In the genomic region with DNA sequence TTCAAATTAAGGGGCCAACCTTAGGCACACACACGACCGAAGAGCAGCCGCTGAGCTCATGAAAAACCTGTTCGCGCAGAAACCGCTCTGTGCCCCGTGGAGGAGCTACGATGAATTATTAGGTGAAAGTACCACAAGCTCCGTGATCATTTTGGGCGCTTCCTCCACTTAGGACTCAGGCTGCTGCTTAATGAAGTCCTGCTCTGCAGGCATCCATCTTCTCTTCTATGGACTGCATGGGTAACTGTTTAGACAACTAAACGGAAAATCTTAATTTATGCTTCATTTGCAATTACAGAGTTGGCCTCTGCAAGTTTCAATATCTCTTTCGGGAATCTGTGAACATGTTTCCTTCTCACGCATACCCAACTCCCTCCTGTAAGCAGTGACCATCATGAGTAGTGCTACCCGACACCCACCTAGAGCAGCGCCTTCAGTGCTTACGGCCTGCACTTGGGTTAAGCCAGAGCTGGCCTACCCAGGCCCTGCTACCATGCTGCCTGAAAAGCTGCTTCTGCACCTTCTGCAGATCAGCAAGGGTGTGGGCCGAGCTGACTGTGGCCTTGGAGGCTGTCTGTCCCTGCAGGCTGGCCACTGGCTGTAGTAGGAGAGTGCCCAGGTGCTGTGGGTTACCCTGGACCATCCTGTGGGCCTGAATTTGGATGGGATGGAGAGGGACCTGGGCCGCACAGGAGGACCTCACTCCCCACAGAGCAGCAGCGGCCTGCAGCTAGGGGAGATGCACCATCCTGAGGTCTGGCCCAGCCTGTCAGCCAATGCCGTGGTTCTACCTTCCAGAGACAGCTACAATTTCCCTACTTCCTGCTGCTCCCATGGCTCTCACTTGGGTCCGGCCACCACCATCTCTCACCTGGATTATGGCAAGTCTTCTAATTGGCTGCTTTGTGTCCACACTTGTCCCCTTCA, we compare ENCODE assay signal across 2 cellular contexts.
TF ChIP-seq lines count a peak whose summit lies in the region.

No MANE protein-coding gene starts in this region.

TF ChIP-seq in HEK293, 187 proteins besides CTCF, POLR2A, EP300 and RAD21 (continues in another document):
- TF ChIP-seq HIC1 (tag by site-specific recombination; IDR thresholded peaks at IDR 0.05) (no peak), TCF7L2 (IDR thresholded peaks at IDR 0.05; ENCODE audit: borderline replicate concordance, low read depth, low read length) (no peak), MYNN (tag by site-specific recombination; IDR thresholded peaks at IDR 0.05; ENCODE audit: borderline replicate concordance) (no peak), KLF7 (tag by site-specific recombination; IDR thresholded peaks at IDR 0.05; ENCODE audit: borderline replicate concordance) (no peak), ZNF341 (tag by site-specific recombination; IDR thresholded peaks at IDR 0.05; ENCODE audit: low read depth) (no peak; the same call in 1 of the 2 replicates), ZNF394 (tag by site-specific recombination; IDR thresholded peaks at IDR 0.05; ENCODE audit: borderline replicate concordance) (no peak), ZNF558 (tag by site-specific recombination; IDR thresholded peaks at IDR 0.05) (no peak), SP2 (tag by site-specific recombination; IDR thresholded peaks at IDR 0.05) (no peak), ZNF169 (tag by site-specific recombination; IDR thresholded peaks at IDR 0.05) (no peak), ZNF416 (tag by site-specific recombination; IDR thresholded peaks at IDR 0.05) (no peak), REPIN1 (tag by site-specific recombination; IDR thresholded peaks at IDR 0.05; ENCODE audit: low read depth) (no peak), ZNF292 (tag by site-specific recombination; IDR thresholded peaks at IDR 0.05; ENCODE audit: borderline replicate concordance, low read depth) (no peak), OSR2 (tag by site-specific recombination; IDR thresholded peaks at IDR 0.05) (peak; percentile 28; the same call in 1 of the 2 replicates)
- TF ChIP-seq, protein P1, sequence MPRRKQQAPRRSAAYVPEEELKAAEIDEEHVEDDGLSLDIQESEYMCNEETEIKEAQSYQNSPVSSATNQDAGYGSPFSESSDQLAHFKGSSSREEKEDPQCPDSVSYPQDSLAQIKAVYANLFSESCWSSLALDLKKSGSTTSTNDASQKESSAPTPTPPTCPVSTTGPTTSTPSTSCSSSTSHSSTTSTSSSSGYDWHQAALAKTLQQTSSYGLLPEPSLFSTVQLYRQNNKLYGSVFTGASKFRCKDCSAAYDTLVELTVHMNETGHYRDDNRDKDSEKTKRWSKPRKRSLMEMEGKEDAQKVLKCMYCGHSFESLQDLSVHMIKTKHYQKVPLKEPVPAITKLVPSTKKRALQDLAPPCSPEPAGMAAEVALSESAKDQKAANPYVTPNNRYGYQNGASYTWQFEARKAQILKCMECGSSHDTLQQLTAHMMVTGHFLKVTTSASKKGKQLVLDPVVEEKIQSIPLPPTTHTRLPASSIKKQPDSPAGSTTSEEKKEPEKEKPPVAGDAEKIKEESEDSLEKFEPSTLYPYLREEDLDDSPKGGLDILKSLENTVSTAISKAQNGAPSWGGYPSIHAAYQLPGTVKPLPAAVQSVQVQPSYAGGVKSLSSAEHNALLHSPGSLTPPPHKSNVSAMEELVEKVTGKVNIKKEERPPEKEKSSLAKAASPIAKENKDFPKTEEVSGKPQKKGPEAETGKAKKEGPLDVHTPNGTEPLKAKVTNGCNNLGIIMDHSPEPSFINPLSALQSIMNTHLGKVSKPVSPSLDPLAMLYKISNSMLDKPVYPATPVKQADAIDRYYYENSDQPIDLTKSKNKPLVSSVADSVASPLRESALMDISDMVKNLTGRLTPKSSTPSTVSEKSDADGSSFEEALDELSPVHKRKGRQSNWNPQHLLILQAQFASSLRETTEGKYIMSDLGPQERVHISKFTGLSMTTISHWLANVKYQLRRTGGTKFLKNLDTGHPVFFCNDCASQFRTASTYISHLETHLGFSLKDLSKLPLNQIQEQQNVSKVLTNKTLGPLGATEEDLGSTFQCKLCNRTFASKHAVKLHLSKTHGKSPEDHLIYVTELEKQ (tag by site-specific recombination; IDR thresholded peaks at IDR 0.05; ENCODE audit: borderline replicate concordance), result no peak
- TF ChIP-seq, protein P2, sequence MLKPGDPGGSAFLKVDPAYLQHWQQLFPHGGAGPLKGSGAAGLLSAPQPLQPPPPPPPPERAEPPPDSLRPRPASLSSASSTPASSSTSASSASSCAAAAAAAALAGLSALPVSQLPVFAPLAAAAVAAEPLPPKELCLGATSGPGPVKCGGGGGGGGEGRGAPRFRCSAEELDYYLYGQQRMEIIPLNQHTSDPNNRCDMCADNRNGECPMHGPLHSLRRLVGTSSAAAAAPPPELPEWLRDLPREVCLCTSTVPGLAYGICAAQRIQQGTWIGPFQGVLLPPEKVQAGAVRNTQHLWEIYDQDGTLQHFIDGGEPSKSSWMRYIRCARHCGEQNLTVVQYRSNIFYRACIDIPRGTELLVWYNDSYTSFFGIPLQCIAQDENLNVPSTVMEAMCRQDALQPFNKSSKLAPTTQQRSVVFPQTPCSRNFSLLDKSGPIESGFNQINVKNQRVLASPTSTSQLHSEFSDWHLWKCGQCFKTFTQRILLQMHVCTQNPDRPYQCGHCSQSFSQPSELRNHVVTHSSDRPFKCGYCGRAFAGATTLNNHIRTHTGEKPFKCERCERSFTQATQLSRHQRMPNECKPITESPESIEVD (tag by site-specific recombination; IDR thresholded peaks at IDR 0.05), result no peak

TF ChIP-seq in GM12878, 131 proteins besides CTCF, POLR2A, EP300 and RAD21:
- no peak for TF ChIP-seq BCLAF1 (IDR thresholded peaks at IDR 0.05)
- no peak for TF ChIP-seq BMI1 (IDR thresholded peaks at IDR 0.05; ENCODE audit: borderline replicate concordance)
- no peak for TF ChIP-seq NR2C2 (IDR thresholded peaks at IDR 0.05; ENCODE audit: borderline replicate concordance, control insufficient read depth, insufficient read length, low read depth)
- no peak for TF ChIP-seq HDAC2 (IDR thresholded peaks at IDR 0.05)
- no peak for TF ChIP-seq MLLT1 (IDR thresholded peaks at IDR 0.05)
- TF ChIP-seq POU2F2 (IDR thresholded peaks at IDR 0.05; ENCODE audit: borderline replicate concordance, low read depth, low read length), result no peak
- no peak for TF ChIP-seq ETV6 (conservative IDR thresholded peaks at IDR 0.05 in 1 of 2, IDR thresholded peaks at IDR 0.05 in 1 of 2; ENCODE audit: borderline replicate concordance in 1 of 2, low read depth in 1 of 2)
- TF ChIP-seq GATAD2B (conservative IDR thresholded peaks at IDR 0.05; ENCODE audit: low read depth), result no peak
- TF ChIP-seq, protein P3, sequence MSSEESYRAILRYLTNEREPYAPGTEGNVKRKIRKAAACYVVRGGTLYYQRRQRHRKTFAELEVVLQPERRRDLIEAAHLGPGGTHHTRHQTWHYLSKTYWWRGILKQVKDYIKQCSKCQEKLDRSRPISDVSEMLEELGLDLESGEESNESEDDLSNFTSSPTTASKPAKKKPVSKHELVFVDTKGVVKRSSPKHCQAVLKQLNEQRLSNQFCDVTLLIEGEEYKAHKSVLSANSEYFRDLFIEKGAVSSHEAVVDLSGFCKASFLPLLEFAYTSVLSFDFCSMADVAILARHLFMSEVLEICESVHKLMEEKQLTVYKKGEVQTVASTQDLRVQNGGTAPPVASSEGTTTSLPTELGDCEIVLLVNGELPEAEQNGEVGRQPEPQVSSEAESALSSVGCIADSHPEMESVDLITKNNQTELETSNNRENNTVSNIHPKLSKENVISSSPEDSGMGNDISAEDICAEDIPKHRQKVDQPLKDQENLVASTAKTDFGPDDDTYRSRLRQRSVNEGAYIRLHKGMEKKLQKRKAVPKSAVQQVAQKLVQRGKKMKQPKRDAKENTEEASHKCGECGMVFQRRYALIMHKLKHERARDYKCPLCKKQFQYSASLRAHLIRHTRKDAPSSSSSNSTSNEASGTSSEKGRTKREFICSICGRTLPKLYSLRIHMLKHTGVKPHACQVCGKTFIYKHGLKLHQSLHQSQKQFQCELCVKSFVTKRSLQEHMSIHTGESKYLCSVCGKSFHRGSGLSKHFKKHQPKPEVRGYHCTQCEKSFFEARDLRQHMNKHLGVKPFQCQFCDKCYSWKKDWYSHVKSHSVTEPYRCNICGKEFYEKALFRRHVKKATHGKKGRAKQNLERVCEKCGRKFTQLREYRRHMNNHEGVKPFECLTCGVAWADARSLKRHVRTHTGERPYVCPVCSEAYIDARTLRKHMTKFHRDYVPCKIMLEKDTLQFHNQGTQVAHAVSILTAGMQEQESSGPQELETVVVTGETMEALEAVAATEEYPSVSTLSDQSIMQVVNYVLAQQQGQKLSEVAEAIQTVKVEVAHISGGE (CRISPR knock-in tag; IDR thresholded peaks at IDR 0.05), result no peak
- TF ChIP-seq, protein P4, sequence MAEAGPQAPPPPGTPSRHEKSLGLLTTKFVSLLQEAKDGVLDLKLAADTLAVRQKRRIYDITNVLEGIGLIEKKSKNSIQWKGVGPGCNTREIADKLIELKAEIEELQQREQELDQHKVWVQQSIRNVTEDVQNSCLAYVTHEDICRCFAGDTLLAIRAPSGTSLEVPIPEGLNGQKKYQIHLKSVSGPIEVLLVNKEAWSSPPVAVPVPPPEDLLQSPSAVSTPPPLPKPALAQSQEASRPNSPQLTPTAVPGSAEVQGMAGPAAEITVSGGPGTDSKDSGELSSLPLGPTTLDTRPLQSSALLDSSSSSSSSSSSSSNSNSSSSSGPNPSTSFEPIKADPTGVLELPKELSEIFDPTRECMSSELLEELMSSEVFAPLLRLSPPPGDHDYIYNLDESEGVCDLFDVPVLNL (IDR thresholded peaks at IDR 0.05; ENCODE audit: low read depth, low read length), result no peak
- TF ChIP-seq POLR2AphosphoS2 (IDR thresholded peaks at IDR 0.05; ENCODE audit: low read depth, low read length), result no peak
- TF ChIP-seq, protein P5, sequence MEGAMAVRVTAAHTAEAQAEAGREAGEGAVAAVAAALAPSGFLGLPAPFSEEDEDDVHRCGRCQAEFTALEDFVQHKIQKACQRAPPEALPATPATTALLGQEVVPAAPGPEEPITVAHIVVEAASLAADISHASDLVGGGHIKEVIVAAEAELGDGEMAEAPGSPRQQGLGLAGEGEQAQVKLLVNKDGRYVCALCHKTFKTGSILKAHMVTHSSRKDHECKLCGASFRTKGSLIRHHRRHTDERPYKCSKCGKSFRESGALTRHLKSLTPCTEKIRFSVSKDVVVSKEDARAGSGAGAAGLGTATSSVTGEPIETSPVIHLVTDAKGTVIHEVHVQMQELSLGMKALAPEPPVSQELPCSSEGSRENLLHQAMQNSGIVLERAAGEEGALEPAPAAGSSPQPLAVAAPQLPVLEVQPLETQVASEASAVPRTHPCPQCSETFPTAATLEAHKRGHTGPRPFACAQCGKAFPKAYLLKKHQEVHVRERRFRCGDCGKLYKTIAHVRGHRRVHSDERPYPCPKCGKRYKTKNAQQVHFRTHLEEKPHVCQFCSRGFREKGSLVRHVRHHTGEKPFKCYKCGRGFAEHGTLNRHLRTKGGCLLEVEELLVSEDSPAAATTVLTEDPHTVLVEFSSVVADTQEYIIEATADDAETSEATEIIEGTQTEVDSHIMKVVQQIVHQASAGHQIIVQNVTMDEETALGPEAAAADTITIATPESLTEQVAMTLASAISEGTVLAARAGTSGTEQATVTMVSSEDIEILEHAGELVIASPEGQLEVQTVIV (IDR thresholded peaks at IDR 0.05; ENCODE audit: borderline replicate concordance, partially characterized antibody), result no peak
- no peak for TF ChIP-seq IRF4 (IDR thresholded peaks at IDR 0.05; ENCODE audit: low read depth, low read length)
- TF ChIP-seq, protein P6, sequence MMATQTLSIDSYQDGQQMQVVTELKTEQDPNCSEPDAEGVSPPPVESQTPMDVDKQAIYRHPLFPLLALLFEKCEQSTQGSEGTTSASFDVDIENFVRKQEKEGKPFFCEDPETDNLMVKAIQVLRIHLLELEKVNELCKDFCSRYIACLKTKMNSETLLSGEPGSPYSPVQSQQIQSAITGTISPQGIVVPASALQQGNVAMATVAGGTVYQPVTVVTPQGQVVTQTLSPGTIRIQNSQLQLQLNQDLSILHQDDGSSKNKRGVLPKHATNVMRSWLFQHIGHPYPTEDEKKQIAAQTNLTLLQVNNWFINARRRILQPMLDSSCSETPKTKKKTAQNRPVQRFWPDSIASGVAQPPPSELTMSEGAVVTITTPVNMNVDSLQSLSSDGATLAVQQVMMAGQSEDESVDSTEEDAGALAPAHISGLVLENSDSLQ (IDR thresholded peaks at IDR 0.05), result no peak
- TF ChIP-seq ATF7 (IDR thresholded peaks at IDR 0.05; ENCODE audit: low read depth), result no peak
- TF ChIP-seq CHD2 (IDR thresholded peaks at IDR 0.05; ENCODE audit: borderline replicate concordance, low read depth, low read length), result no peak
- no peak for TF ChIP-seq SREBF1 (IDR thresholded peaks at IDR 0.05; ENCODE audit: low read length)
- no peak for TF ChIP-seq RBBP5 (conservative IDR thresholded peaks at IDR 0.05)
